ENCODE assay signal across 5 cellular contexts in genomic region chr10:127453706-127454105, GRCh38.
"Had no signal": no experiment of that assay in that cellular context is flagged by ENCODE, and none has a peak within 500 bp of the region (broad histone marks: within the 10 kb centered on the region; RNA-seq: fewer than 3 reads in every experiment).

No MANE protein-coding gene starts in this region.

- H3K4me3 Mint-ChIP-seq: GM23338, H9 had no signal

- ATAC-seq: GM23338, K562 had no signal

- H3K27ac Mint-ChIP-seq: GM23338, H9 had no signal

- H3K4me3 ChIP-seq: GM23338, K562 had no signal

- DNase-seq: H9, HCEC 1CT, IMR-90 had no signal
